ENCODE assay signal across 1 cellular context in genomic region chr17:50890675-50891516, GRCh38.
TF ChIP-seq lines count a peak whose summit lies in the region.

No MANE protein-coding gene starts in this region.

TF ChIP-seq in HepG2, 621 proteins besides CTCF, POLR2A, EP300 and RAD21 (continued from another document and continues in another):
- TF ChIP-seq ZNF609 (CRISPR knock-in tag; IDR thresholded peaks at IDR 0.05; ENCODE audit: borderline replicate concordance) = peak; percentile 91; the same call in 1 of the 2 replicates
- peak; percentile 28; the same call in 1 of the 2 replicates for TF ChIP-seq MNT (IDR thresholded peaks at IDR 0.05)
- TF ChIP-seq LBX2 (CRISPR knock-in tag; IDR thresholded peaks at IDR 0.05; ENCODE audit: borderline replicate concordance) = no peak
- TF ChIP-seq CCDC6 (CRISPR knock-in tag; IDR thresholded peaks at IDR 0.05) = peak; percentile 43; the same call in 1 of the 2 replicates
- TF ChIP-seq PRDM15 (CRISPR knock-in tag; IDR thresholded peaks at IDR 0.05) = 0 out of 2 replicates have a peak, but pooled peaks have one; percentile 9
- peak; percentile 89 for TF ChIP-seq CREM (IDR thresholded peaks at IDR 0.05)
- no peak for TF ChIP-seq CREM (CRISPR knock-in tag; IDR thresholded peaks at IDR 0.05)
- no peak for TF ChIP-seq ATF7-NPFF (CRISPR knock-in tag; IDR thresholded peaks at IDR 0.05; ENCODE audit: low read depth)
- peak; percentile 93 for TF ChIP-seq ZSCAN25 (CRISPR knock-in tag; IDR thresholded peaks at IDR 0.05)
- TF ChIP-seq FOSL1 (CRISPR knock-in tag; IDR thresholded peaks at IDR 0.05; ENCODE audit: borderline replicate concordance) = peak; percentile 97
- peak; percentile 64 for TF ChIP-seq MED8 (CRISPR knock-in tag; IDR thresholded peaks at IDR 0.05; ENCODE audit: insufficient replicate concordance)
- no peak for TF ChIP-seq LRRFIP1 (CRISPR knock-in tag; conservative IDR thresholded peaks at IDR 0.05)
- TF ChIP-seq MLX (CRISPR knock-in tag; IDR thresholded peaks at IDR 0.05) = peak; percentile 67
- TF ChIP-seq ZNF430 (CRISPR knock-in tag; IDR thresholded peaks at IDR 0.05) = no peak; the same call in none of the 2 replicates
- TF ChIP-seq ZNF770 (CRISPR knock-in tag; IDR thresholded peaks at IDR 0.05) = no peak
- TF ChIP-seq YEATS4 (CRISPR knock-in tag; IDR thresholded peaks at IDR 0.05; ENCODE audit: borderline replicate concordance) = peak; percentile 54; the same call in 1 of the 2 replicates
- TF ChIP-seq BCL6 (CRISPR knock-in tag; IDR thresholded peaks at IDR 0.05) = peak; percentile 96
- TF ChIP-seq U2AF2 (IDR thresholded peaks at IDR 0.05; ENCODE audit: low read depth, low read length) = no peak
- TF ChIP-seq TMF1 (CRISPR knock-in tag; IDR thresholded peaks at IDR 0.05; ENCODE audit: low read depth) = no peak
- peak; percentile 96 for TF ChIP-seq PAXIP1 (CRISPR knock-in tag; conservative IDR thresholded peaks at IDR 0.05)
- peak; percentile 77 for TF ChIP-seq HNF1B (CRISPR knock-in tag; IDR thresholded peaks at IDR 0.05)
- peak; percentile 85 for TF ChIP-seq NFIC (IDR thresholded peaks at IDR 0.05; ENCODE audit: low read length)
- peak; percentile 75; the same call in 1 of the 2 replicates for TF ChIP-seq RFXAP (CRISPR knock-in tag; IDR thresholded peaks at IDR 0.05; ENCODE audit: borderline replicate concordance)
- no peak for TF ChIP-seq SP4 (CRISPR knock-in tag; IDR thresholded peaks at IDR 0.05)
- TF ChIP-seq SCMH1 (CRISPR knock-in tag; IDR thresholded peaks at IDR 0.05; ENCODE audit: borderline replicate concordance) = no peak
- no peak for TF ChIP-seq RNF2 (conservative IDR thresholded peaks at IDR 0.05; ENCODE audit: low read depth)
- TF ChIP-seq MZF1 (CRISPR knock-in tag; IDR thresholded peaks at IDR 0.05; ENCODE audit: borderline replicate concordance) = no peak
- peak; percentile 43; the same call in 1 of the 2 replicates for TF ChIP-seq PHF20 (CRISPR knock-in tag; IDR thresholded peaks at IDR 0.05)
- TF ChIP-seq HNRNPUL1 (IDR thresholded peaks at IDR 0.05; ENCODE audit: low read depth, low read length) = no peak
- peak; percentile 72; the same call in 1 of the 2 replicates for TF ChIP-seq GTF3A (CRISPR knock-in tag; conservative IDR thresholded peaks at IDR 0.05)
- 0 out of 2 replicates have a peak, but pooled peaks have one; percentile 17 for TF ChIP-seq ZNF761 (CRISPR knock-in tag; conservative IDR thresholded peaks at IDR 0.05)
- no peak for TF ChIP-seq CENPBD1 (CRISPR knock-in tag; IDR thresholded peaks at IDR 0.05; ENCODE audit: borderline replicate concordance, low read depth)
